2 cellular contexts compared by ENCODE assay signal in genomic region chr22:44287121-44287693, GRCh38.
TF ChIP-seq lines count a peak whose summit lies in the region.

No MANE protein-coding gene starts in this region.

TF ChIP-seq in H1, 55 proteins besides CTCF, POLR2A, EP300 and RAD21 (continued from another document):
- TF ChIP-seq TAF1 (IDR thresholded peaks at IDR 0.05; ENCODE audit: low read depth, low read length) (no peak), EGR1 (IDR thresholded peaks at IDR 0.05; ENCODE audit: borderline replicate concordance, low read depth, low read length) (no peak), NRF1 (IDR thresholded peaks at IDR 0.05; ENCODE audit: low read depth, low read length) (no peak), YY1 (IDR thresholded peaks at IDR 0.05; ENCODE audit: low read depth, low read length) (no peak), ZNF274 (IDR thresholded peaks at IDR 0.05; ENCODE audit: borderline replicate concordance, extremely low read depth, low read length) (no peak), SP2 (IDR thresholded peaks at IDR 0.05; ENCODE audit: low read length) (no peak), FOSL1 (IDR thresholded peaks at IDR 0.05; ENCODE audit: insufficient read depth, low read depth, low read length) (no peak), KDM1A (IDR thresholded peaks at IDR 0.05; ENCODE audit: borderline replicate concordance, low read length) (no peak), ATF2 (IDR thresholded peaks at IDR 0.05; ENCODE audit: low read length) (no peak), MAX (IDR thresholded peaks at IDR 0.05) (no peak), USF2 (IDR thresholded peaks at IDR 0.05; ENCODE audit: low read length) (no peak)

TF ChIP-seq in SK-N-SH treated with all-trans-retinoic acid at 6 μM for 48 hours, 23 proteins besides CTCF, POLR2A, EP300 and RAD21 (continued from another document):
- TF ChIP-seq CREB5 (CRISPR knock-in tag; IDR thresholded peaks at IDR 0.05; ENCODE audit: low read depth) (no peak), ZNF70 (CRISPR knock-in tag; IDR thresholded peaks at IDR 0.05) (no peak), ZNF8 (CRISPR knock-in tag; IDR thresholded peaks at IDR 0.05) (no peak), ZFP30 (CRISPR knock-in tag; IDR thresholded peaks at IDR 0.05) (no peak), OSR1 (CRISPR knock-in tag; IDR thresholded peaks at IDR 0.05) (no peak), TOX (CRISPR knock-in tag; IDR thresholded peaks at IDR 0.05; ENCODE audit: borderline replicate concordance) (no peak), POU6F1 (CRISPR knock-in tag; IDR thresholded peaks at IDR 0.05; ENCODE audit: borderline replicate concordance, low read depth) (no peak), RARB (CRISPR knock-in tag; IDR thresholded peaks at IDR 0.05) (no peak), GLIS3 (CRISPR knock-in tag; IDR thresholded peaks at IDR 0.05) (no peak), ZNF565 (CRISPR knock-in tag; conservative IDR thresholded peaks at IDR 0.05; ENCODE audit: low read depth) (no peak), ZFP3 (CRISPR knock-in tag; IDR thresholded peaks at IDR 0.05) (no peak), TSHZ2 (CRISPR knock-in tag; IDR thresholded peaks at IDR 0.05) (no peak), PATZ1 (CRISPR knock-in tag; IDR thresholded peaks at IDR 0.05; ENCODE audit: borderline replicate concordance) (no peak), PPARA (CRISPR knock-in tag; IDR thresholded peaks at IDR 0.05; ENCODE audit: borderline replicate concordance) (no peak), CSDC2 (CRISPR knock-in tag; IDR thresholded peaks at IDR 0.05) (no peak), CSRNP3 (CRISPR knock-in tag; IDR thresholded peaks at IDR 0.05) (no peak), BACH2 (CRISPR knock-in tag; IDR thresholded peaks at IDR 0.05; ENCODE audit: borderline replicate concordance) (no peak)
